9 cellular contexts compared by ENCODE assay signal in genomic region chr3:143118630-143119008, GRCh38. TPM values are rescaled to one million over a fixed set of nuclear protein-coding genes. Genes with fewer than 3 reads are reported as not detected.
A peak's percentile ranks its signal among the peaks of the same experiment; 100 is the strongest.
DNase-seq lines count a peak whose midpoint lies in the region; ATAC-seq and TF ChIP-seq lines count a peak whose summit lies in the region.
"Had no signal": no experiment of that assay in that cellular context is flagged by ENCODE, and none has a peak within 500 bp of the region (broad histone marks: within the 10 kb centered on the region; RNA-seq: fewer than 3 reads in every experiment).

No MANE protein-coding gene starts in this region.

- CTCF ChIA-PET in OCI-LY7 (lab: Charles Lee; ENCODE audit: unreplicated experiment): interaction anchor here (0.6 kb wide), 1 partner anchor 16 kb away, joined by 3 read pairs; no protein-coding TSS in a partner anchor

- no peaks in the 10 kb centered on the region for H3K9me3 ChIP-seq in DND-41 (ENCODE audit: insufficient read depth, low read length, severe bottlenecking)
- H3K9me3 ChIP-seq in OCI-LY7 (ENCODE audit: low read length): no peaks in the 10 kb centered on the region
- H3K9me3 ChIP-seq in mucosa of descending colon: no peaks in the 10 kb centered on the region

- DNase-seq in DND-41: no peak
- no peak for DNase-seq in OCI-LY7 (ENCODE audit: low spot score)
- DNase-seq in endothelial cell (ENCODE audit: low spot score): no peak
- no peak for DNase-seq in osteocyte (ENCODE audit: extremely low spot score, unreplicated experiment)
- no peak for DNase-seq in NCI-H345 treated with DMSO at 0.1 percent for 48 hours (lab: John Stamatoyannopoulos, UW; ENCODE audit: unreplicated experiment)
- no peak for DNase-seq in activated gamma-delta T cell treated with Interleukin-2 at 50 U/mL for 16 hours
- DNase-seq in SIG-M5 treated with dmso at 0.1 percent for 504 hours (lab: John Stamatoyannopoulos, UW; ENCODE audit: unreplicated experiment): no peak
- DNase-seq in mucosa of descending colon: no peak
- DNase-seq: NCI-H1930 had no signal

- H3K4me3 Mint-ChIP-seq in endothelial cell (ENCODE audit: unreplicated experiment): peak overlapping the region; percentile 96
- peak overlapping the region; percentile 84 for H3K4me3 Mint-ChIP-seq in osteocyte (ENCODE audit: unreplicated experiment)

- H3K9me3 Mint-ChIP-seq in endothelial cell (ENCODE audit: unreplicated experiment) (no peaks in the 10 kb centered on the region), osteocyte (ENCODE audit: unreplicated experiment) (no peaks in the 10 kb centered on the region)

- H3K9me2 ChIP-seq in OCI-LY7 (ENCODE audit: insufficient read depth, low read length): no peaks in the 10 kb centered on the region

- H3K4me2 ChIP-seq in DND-41 (ENCODE audit: insufficient read depth, low read length) (peak overlapping the region; percentile 82), OCI-LY7 (ENCODE audit: low read length) (peak overlapping the region; percentile 95)

- POLR2A ChIA-PET in OCI-LY7 (lab: Charles Lee): interaction anchor here (0.8 to 1.6 kb wide), 2 partner anchors 11 to 36 kb away, joined by 3 to 4 read pairs; no protein-coding TSS in a partner anchor

- H3K27ac ChIP-seq in DND-41 (ENCODE audit: low read length): peak overlapping the region; percentile 67
- H3K27ac ChIP-seq in OCI-LY7 (ENCODE audit: low read depth, low read length, poor library complexity, severe bottlenecking): no peak overlapping the region

- peaks cover 4% of the 10 kb centered on the region for H3K36me3 Mint-ChIP-seq in endothelial cell (ENCODE audit: low read depth, unreplicated experiment)
- peaks cover 12% of the 10 kb centered on the region for H3K36me3 Mint-ChIP-seq in osteocyte (ENCODE audit: unreplicated experiment)

- TF ChIP-seq CTCF in DND-41 (IDR thresholded peaks at IDR 0.05; ENCODE audit: borderline replicate concordance, extremely low read depth, low read length, poor library complexity, severe bottlenecking) (no peak), OCI-LY7 (conservative IDR thresholded peaks at IDR 0.05; ENCODE audit: low read length) (no peak), endothelial cell (IDR thresholded peaks at IDR 0.05; ENCODE audit: unreplicated experiment) (no peak), osteocyte (IDR thresholded peaks at IDR 0.05) (no peak), mucosa of descending colon (IDR thresholded peaks at IDR 0.05) (no peak)

- H3K36me3 ChIP-seq in DND-41 (ENCODE audit: insufficient read depth, low read length) (peaks cover 33% of the 10 kb centered on the region), OCI-LY7 (ENCODE audit: insufficient read depth, low read length) (no peaks in the 10 kb centered on the region), mucosa of descending colon (ENCODE audit: low read depth) (no peaks in the 10 kb centered on the region)

- peaks cover 36% of the 10 kb centered on the region for H3K4me1 ChIP-seq in DND-41 (ENCODE audit: insufficient read depth, low read length)
- H3K4me1 ChIP-seq in OCI-LY7 (ENCODE audit: insufficient read depth, low read length, poor library complexity, severe bottlenecking): peaks cover 19% of the 10 kb centered on the region
- H3K4me1 ChIP-seq in mucosa of descending colon (ENCODE audit: low read depth): peaks cover 9% of the 10 kb centered on the region

- H3K27me3 Mint-ChIP-seq in endothelial cell (ENCODE audit: unreplicated experiment): peaks cover 7% of the 10 kb centered on the region
- peaks cover 12% of the 10 kb centered on the region for H3K27me3 Mint-ChIP-seq in osteocyte (ENCODE audit: unreplicated experiment)

- no TSS peak for BruUV-seq in OCI-LY7 (replicated peaks; lab: Mats Ljungman, UMichigan)

- H3K79me2 ChIP-seq in DND-41 (ENCODE audit: insufficient read depth, low read length) (peaks cover 56% of the 10 kb centered on the region), OCI-LY7 (ENCODE audit: insufficient read depth, low read depth, low read length) (no peaks in the 10 kb centered on the region)

- no peaks in the 10 kb centered on the region for H3K27me3 ChIP-seq in DND-41 (ENCODE audit: insufficient read depth, low read length, poor library complexity)

- H3K4me1 Mint-ChIP-seq in endothelial cell (ENCODE audit: unreplicated experiment) (peaks cover 5% of the 10 kb centered on the region), osteocyte (ENCODE audit: unreplicated experiment) (peaks cover 27% of the 10 kb centered on the region)

- peak overlapping the region; percentile 95 for H3K9ac ChIP-seq in DND-41 (ENCODE audit: low read depth, low read length)

- H3K27ac Mint-ChIP-seq in endothelial cell (ENCODE audit: unreplicated experiment) (peak overlapping the region; percentile 88), osteocyte (ENCODE audit: unreplicated experiment) (peak overlapping the region; percentile 76)

- H3K4me3 ChIP-seq in DND-41 (ENCODE audit: low read depth in 1 of 2, low read length in 2 of 2) (peak overlapping the region; percentile 37 to 91), OCI-LY7 (ENCODE audit: low read depth, low read length, poor library complexity, severe bottlenecking) (peak overlapping the region; percentile 72), mucosa of descending colon (no peak overlapping the region)

- no peak for ATAC-seq in DND-41 (ENCODE audit: insufficient read depth, low read depth)
- ATAC-seq in mucosa of descending colon: no peak

- intact Hi-C loops in OCI-LY7 (cut with micrococcal nuclease; ENCODE audit: unreplicated experiment): loop anchor here (1.0 to 2.0 kb wide), 2 partner anchors 36 to 102 kb away; no protein-coding TSS in a partner anchor
- intact Hi-C loops in mucosa of descending colon (cut with DNase I, micrococcal nuclease): no loop called here

- H4K20me1 ChIP-seq in DND-41 (ENCODE audit: insufficient read depth, low read length) (peaks cover 12% of the 10 kb centered on the region), OCI-LY7 (ENCODE audit: insufficient read depth, low read length) (no peaks in the 10 kb centered on the region)

- H2AFZ ChIP-seq in DND-41 (ENCODE audit: low read depth, low read length) (peak overlapping the region; percentile 77), OCI-LY7 (ENCODE audit: low read length) (peak overlapping the region; percentile 93)

RNA-seq across cellular contexts. Expression of gene CHST2, which starts 1.0 kb away (rescaled TPM):
- total RNA-seq in OCI-LY7 (2014; rRNA removed; shearing (Covaris generic)): 0.93 and 1.2 TPM in 2 replicates
- total RNA-seq in OCI-LY7 (2022) (1.1 and 1.2 TPM in 2 replicates), endothelial cell (ENCODE audit: unreplicated experiment) (12.9 TPM), osteocyte (41.6 and 44.5 TPM in 2 replicates), mucosa of descending colon (1 to 10 TPM; 1.1 to 3.2 (median 1.5) TPM)
